8 cellular contexts compared by ENCODE assay signal in genomic region chr3:45929042-45929679, GRCh38. TPM values are rescaled to one million over a fixed set of nuclear protein-coding genes. Genes with fewer than 3 reads are reported as not detected.
A peak's percentile ranks its signal among the peaks of the same experiment; 100 is the strongest.
DNase-seq lines count a peak whose midpoint lies in the region; ATAC-seq and TF ChIP-seq lines count a peak whose summit lies in the region.

No MANE protein-coding gene starts in this region.

- TF ChIP-seq CTCF in GM12864 (IDR thresholded peaks at IDR 0.05; ENCODE audit: low read depth, low read length, missing control alignments) (peak; percentile 94), lower leg skin (IDR thresholded peaks at IDR 0.05) (no peak)

- no peak overlapping the region for H3K4me2 ChIP-seq in mesendoderm (ENCODE audit: low read length)

- H3K27ac ChIP-seq in mesendoderm (ENCODE audit: low read depth, low read length): no peak overlapping the region

- no peak overlapping the region for H3K4ac ChIP-seq in mesendoderm (ENCODE audit: low read depth, low read length)

- no peaks in the 10 kb centered on the region for H3K79me1 ChIP-seq in mesendoderm (ENCODE audit: low read length)

- no peak overlapping the region for H2BK15ac ChIP-seq in mesendoderm (replicated peaks; ENCODE audit: low read depth)

- no CpG with 5 or more reads among the region's 9 CpGs for WGBS in mesendoderm (ENCODE audit: extremely low coverage, insufficient coverage, low lambda C conversion rate)
- 80 to 81% methylated on average over 9 of the region's 9 CpGs for WGBS in lower leg skin, 2 donors

- H3K4me3 ChIP-seq in GM12864 (ENCODE audit: low read depth, low read length) (no peak overlapping the region), mesendoderm (ENCODE audit: low read length) (no peak overlapping the region), lower leg skin (ENCODE audit: low read depth, poor library complexity, severe bottlenecking) (no peak overlapping the region)

- no peak overlapping the region for H3K56ac ChIP-seq in mesendoderm (ENCODE audit: low read length)

- H2BK120ac ChIP-seq in mesendoderm (ENCODE audit: low read depth, low read length): no peak overlapping the region

- H3K23ac ChIP-seq in mesendoderm (ENCODE audit: low read length): no peak overlapping the region

- H3K18ac ChIP-seq in mesendoderm (ENCODE audit: low read length): no peak overlapping the region

- peak; percentile 68 to 85 for ATAC-seq in activated CD4-positive, CD25-positive, alpha-beta regulatory T cell treated with anti-CD3 and anti-CD28 coated beads, Interleukin-2, amount 50 U/mL, for 24 hours
- ATAC-seq in HG03280 (IDR thresholded peaks at IDR 0.05; ENCODE audit: unreplicated experiment): no peak

- no peak overlapping the region for H2BK5ac ChIP-seq in mesendoderm (ENCODE audit: low read length)

- no peak overlapping the region for H4K5ac ChIP-seq in mesendoderm (ENCODE audit: low read length)

- H3K27me3 ChIP-seq in mesendoderm (ENCODE audit: insufficient read depth, low read length, poor library complexity): no peaks in the 10 kb centered on the region

- H3K79me2 ChIP-seq in mesendoderm (ENCODE audit: control insufficient read depth, insufficient read depth, low read length): no peaks in the 10 kb centered on the region

- DNase-seq in GM12864 (ENCODE audit: low read depth) (no peak), cerebellum (ENCODE audit: low spot score) (peak; percentile 41), mesendoderm (peak; percentile 38), lower leg skin (ENCODE audit: low spot score in 2 of 2) (no peak)
- DNase-seq in stimulated activated CD8-positive, alpha-beta memory T cell treated with anti-CD3 and anti-CD28 coated beads, Interleukin-7, amount 100 ng/mL, for 4 hours (ENCODE audit: low read depth in 2 of 2): peak; percentile 12 to 39

- TF ChIP-seq POLR2A in lower leg skin (IDR thresholded peaks at IDR 0.05): no peak

- no peaks in the 10 kb centered on the region for H3K36me3 ChIP-seq in mesendoderm (ENCODE audit: control insufficient read depth, insufficient read depth, low read length)

- no peak for TF ChIP-seq EP300 in Ishikawa (IDR thresholded peaks at IDR 0.05; ENCODE audit: borderline replicate concordance)

- intact Hi-C loops in lower leg skin (cut with DNase I; ENCODE audit: low total_unique reads): no loop called here

- no peak overlapping the region for H4K8ac ChIP-seq in mesendoderm (ENCODE audit: low read depth, low read length)

- H2AK5ac ChIP-seq in mesendoderm (ENCODE audit: low read length): no peak overlapping the region

- no peak overlapping the region for H3K9ac ChIP-seq in mesendoderm (ENCODE audit: low read length)

- TF ChIP-seq RAD21 in Ishikawa (IDR thresholded peaks at IDR 0.05; ENCODE audit: low read depth): peak; percentile 74

- no peaks in the 10 kb centered on the region for H3K4me1 ChIP-seq in mesendoderm (ENCODE audit: control insufficient read depth, low read depth, low read length)

TF ChIP-seq in Ishikawa, 13 proteins besides CTCF, POLR2A, EP300 and RAD21:
- TF ChIP-seq YY1 (IDR thresholded peaks at IDR 0.05; ENCODE audit: low read depth) (no peak), ZBTB7A (IDR thresholded peaks at IDR 0.05; ENCODE audit: low read depth) (no peak), NFIC (IDR thresholded peaks at IDR 0.05) (no peak), TCF12 (IDR thresholded peaks at IDR 0.05; ENCODE audit: low read depth) (no peak), TAF1 (IDR thresholded peaks at IDR 0.05; ENCODE audit: low read depth) (no peak), CREB1 (IDR thresholded peaks at IDR 0.05; ENCODE audit: low read depth) (no peak), CEBPB (IDR thresholded peaks at IDR 0.05) (no peak), FOXM1 (IDR thresholded peaks at IDR 0.05; ENCODE audit: borderline replicate concordance, low read depth) (no peak), TEAD4 (IDR thresholded peaks at IDR 0.05) (no peak)
- TF ChIP-seq, protein P1, sequence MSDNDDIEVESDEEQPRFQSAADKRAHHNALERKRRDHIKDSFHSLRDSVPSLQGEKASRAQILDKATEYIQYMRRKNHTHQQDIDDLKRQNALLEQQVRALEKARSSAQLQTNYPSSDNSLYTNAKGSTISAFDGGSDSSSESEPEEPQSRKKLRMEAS (IDR thresholded peaks at IDR 0.05): no peak
- TF ChIP-seq, protein P2, sequence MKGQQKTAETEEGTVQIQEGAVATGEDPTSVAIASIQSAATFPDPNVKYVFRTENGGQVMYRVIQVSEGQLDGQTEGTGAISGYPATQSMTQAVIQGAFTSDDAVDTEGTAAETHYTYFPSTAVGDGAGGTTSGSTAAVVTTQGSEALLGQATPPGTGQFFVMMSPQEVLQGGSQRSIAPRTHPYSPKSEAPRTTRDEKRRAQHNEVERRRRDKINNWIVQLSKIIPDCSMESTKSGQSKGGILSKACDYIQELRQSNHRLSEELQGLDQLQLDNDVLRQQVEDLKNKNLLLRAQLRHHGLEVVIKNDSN (IDR thresholded peaks at IDR 0.05): no peak

RNA-seq across cellular contexts. Expression of gene CXCR6, which starts 14.1 kb away (rescaled TPM):
- total RNA-seq in cerebellum (not detected), lower leg skin (1 to 10 TPM in 1 of 4 donors, under 1 TPM in 2, not detected in 1; 0.44 to 1.6 (median 0.72) TPM)
- not detected for polyA plus RNA-seq in mesendoderm (2013, experiment 1 of 2)
- not detected for polyA plus RNA-seq in mesendoderm (2013, experiment 2 of 2)

RNA-seq across cellular contexts. Expression of gene CCR9, which starts 42.8 kb away (rescaled TPM):
- total RNA-seq in cerebellum: not detected
- not detected for polyA plus RNA-seq in mesendoderm (2013, experiment 1 of 2)
- polyA plus RNA-seq in mesendoderm (2013, experiment 2 of 2): 0.01 TPM
- under 1 TPM in 1 of 4 donors, not detected in 3; 0.25 TPM for total RNA-seq in lower leg skin

Comparison
In these comparisons a context has a peak if more than half of its experiments do, and no peak if none do; other contexts are left out.
1. DNase-seq: peak in cerebellum (single experiment), mesendoderm (single experiment) and stimulated activated CD8-positive, alpha-beta memory T cell treated with anti-CD3 and anti-CD28 coated beads, Interleukin-7, amount 100 ng/mL, for 4 hours (2 of 2); none in GM12864 (single experiment) and lower leg skin (0 of 2).